ENCODE assay signal across 8 cellular contexts in the genomic region with DNA sequence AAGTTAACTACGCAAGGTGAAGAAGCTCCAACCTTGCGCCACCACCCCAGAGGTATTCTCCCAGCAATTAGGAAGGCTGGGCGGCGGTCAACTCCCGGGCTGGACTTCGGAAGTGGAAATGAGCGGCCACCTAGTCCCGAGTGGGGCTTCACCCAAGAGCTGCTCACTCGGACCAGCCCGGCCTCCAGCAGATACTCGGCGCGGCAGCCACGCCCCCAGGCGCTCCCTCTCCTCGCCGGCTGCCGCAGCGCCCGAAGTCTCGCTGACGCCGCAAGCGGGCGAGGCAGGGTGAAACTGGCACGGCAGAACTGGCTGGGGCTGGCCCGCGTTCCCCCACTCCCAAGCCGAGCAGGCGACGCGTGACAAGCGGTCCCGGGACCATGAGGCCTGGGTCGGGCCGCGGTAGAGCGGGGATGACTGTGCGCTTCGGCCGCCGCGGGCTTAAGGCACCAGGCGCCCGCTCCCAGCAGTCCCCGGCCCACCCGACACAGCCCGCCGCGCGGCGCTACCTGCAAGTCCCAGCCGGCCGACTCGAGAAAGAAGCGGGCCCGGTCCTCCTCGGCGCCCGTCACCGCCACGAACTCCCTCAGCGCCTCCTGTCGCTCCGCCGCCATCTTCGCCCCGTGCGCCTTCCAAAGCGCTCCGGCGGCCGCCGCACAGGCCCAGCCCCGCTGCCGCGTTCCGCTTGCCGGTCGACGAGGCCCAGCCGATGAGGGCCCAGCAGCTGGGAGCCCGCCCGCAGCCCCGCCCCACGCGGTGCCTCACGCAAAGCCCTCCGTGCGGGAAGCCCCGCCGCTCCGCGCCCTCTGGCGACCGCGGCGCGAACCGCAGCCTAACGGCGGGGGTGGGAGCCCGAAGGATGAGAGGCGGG. TPM values are rescaled to one million over a fixed set of nuclear protein-coding genes. Genes with fewer than 3 reads are reported as not detected.
DNase-seq lines count a peak whose midpoint lies in the region; ATAC-seq, FAIRE-seq and TF ChIP-seq lines count a peak whose summit lies in the region.

A gene (minus strand): TSS at position 639 of the 871 bp plus-strand sequence. CDS start 25 bp downstream, at position 614.

- H3K27me3 Mint-ChIP-seq in naive thymus-derived CD4-positive, alpha-beta T cell: peaks cover 0 to 21% (median 6%) of the 10 kb centered on the region in 5 donors
- H3K27me3 Mint-ChIP-seq in stimulated activated naive B cell treated with anti-CD40 and anti-IgM and Interleukin-4, amounts not matched to agents 10 μg/mL and 1 μg/mL and 100 μg/mL, for 72 hours: no peaks in the 10 kb centered on the region

- peak; percentile 95 for ATAC-seq in DND-41 (ENCODE audit: insufficient read depth, low read depth)
- ATAC-seq in GM21786 (IDR thresholded peaks at IDR 0.05; ENCODE audit: unreplicated experiment): peak; percentile 79
- ATAC-seq in naive thymus-derived CD4-positive, alpha-beta T cell: peak; percentile 98
- ATAC-seq in stimulated activated naive B cell treated with anti-CD40 and anti-IgM and Interleukin-4, amounts not matched to agents 10 μg/mL and 1 μg/mL and 100 μg/mL, for 72 hours (replicated peaks): peak; percentile 89 to 95

- no peak for FAIRE-seq in RCC 7860 (lab: Jason Lieb, UNC)

- CTCF ChIA-PET in naive thymus-derived CD4-positive, alpha-beta T cell (lab: Charles Lee): interaction anchor here (0.6 to 1.7 kb wide), 10 partner anchors 7 to 347 kb away, joined by 3 to 7 read pairs (median 3); no protein-coding TSS in a partner anchor

- H3K27me3 ChIP-seq in DND-41 (ENCODE audit: insufficient read depth, low read length, poor library complexity) (no peaks in the 10 kb centered on the region), Karpas-422 (ENCODE audit: low read length) (no peaks in the 10 kb centered on the region)
- H3K27me3 ChIP-seq in naive thymus-derived CD4-positive, alpha-beta T cell (ENCODE audit: control insufficient read depth in 2 of 2, insufficient read depth in 2 of 2, low read length in 2 of 2): no peaks in the 10 kb centered on the region

- peak; percentile 97 for TF ChIP-seq CTCF in DND-41 (IDR thresholded peaks at IDR 0.05; ENCODE audit: borderline replicate concordance, extremely low read depth, low read length, poor library complexity, severe bottlenecking)

- peaks cover 48% of the 10 kb centered on the region for H3K79me2 ChIP-seq in DND-41 (ENCODE audit: insufficient read depth, low read length)
- peaks cover 48% of the 10 kb centered on the region for H3K79me2 ChIP-seq in Karpas-422 (ENCODE audit: low read length)

- DNase-seq in DND-41 (peak; percentile 98), Karpas-422 (peak; percentile 97), RCC 7860 (ENCODE audit: low spot score) (peak; percentile 73), activated T-helper 1 cell treated with Interleukin-2 at 50 U/mL for 16 hours (ENCODE audit: low read depth) (peak; percentile 98), fibroblast of gingiva (ENCODE audit: low read depth) (peak; percentile 94)
- peak; percentile 95 to 100 (median 98) for DNase-seq in naive thymus-derived CD4-positive, alpha-beta T cell
- peak; percentile 96 for DNase-seq in stimulated activated naive B cell treated with anti-CD40 and anti-IgM and Interleukin-4, amounts not matched to agents 10 μg/mL and 1 μg/mL and 100 μg/mL, for 72 hours

- POLR2A ChIA-PET in naive thymus-derived CD4-positive, alpha-beta T cell (lab: Charles Lee): interaction anchor here (0.7 to 1.6 kb wide), 9 partner anchors 10 to 348 kb away, joined by 3 to 6 read pairs (median 3); a partner anchor contains a TSS

- peaks cover 32% of the 10 kb centered on the region for H3K4me1 ChIP-seq in DND-41 (ENCODE audit: insufficient read depth, low read length)
- H3K4me1 ChIP-seq in Karpas-422 (ENCODE audit: low read length): peaks cover 36% of the 10 kb centered on the region
- H3K4me1 ChIP-seq in naive thymus-derived CD4-positive, alpha-beta T cell (ENCODE audit: control insufficient read depth in 2 of 2, insufficient read depth in 2 of 2, low read length in 2 of 2): peaks cover 19 to 29% of the 10 kb centered on the region in 2 donors

- peak within 1 kb of the TSS; percentile 88 for H2AFZ ChIP-seq in DND-41 (ENCODE audit: low read depth, low read length)
- H2AFZ ChIP-seq in Karpas-422 (ENCODE audit: low read length): peak within 1 kb of the TSS; percentile 88; the same call in 1 of the 2 replicates

- intact Hi-C loops in naive thymus-derived CD4-positive, alpha-beta T cell (cut with micrococcal nuclease): loop anchor here (1.0 to 5.0 kb wide), 18 partner anchors 29 to 924 kb away; a partner anchor contains a TSS

- H3K27ac Mint-ChIP-seq in naive thymus-derived CD4-positive, alpha-beta T cell: peak within 1 kb of the TSS; percentile 35 to 90 (median 79)
- H3K27ac Mint-ChIP-seq in stimulated activated naive B cell treated with anti-CD40 and anti-IgM and Interleukin-4, amounts not matched to agents 10 μg/mL and 1 μg/mL and 100 μg/mL, for 72 hours: peak within 1 kb of the TSS; percentile 95

- H3K9me3 Mint-ChIP-seq in naive thymus-derived CD4-positive, alpha-beta T cell: no peaks in the 10 kb centered on the region
- peaks cover 2 to 5% of the 10 kb centered on the region in 2 donors for H3K9me3 Mint-ChIP-seq in stimulated activated naive B cell treated with anti-CD40 and anti-IgM and Interleukin-4, amounts not matched to agents 10 μg/mL and 1 μg/mL and 100 μg/mL, for 72 hours

- H3K9ac ChIP-seq in DND-41 (ENCODE audit: low read depth, low read length): peak within 1 kb of the TSS; percentile 87
- H3K9ac ChIP-seq in Karpas-422 (ENCODE audit: low read length): peak within 1 kb of the TSS; percentile 92

- peaks cover 42 to 61% (median 48%) of the 10 kb centered on the region in 7 donors for H3K4me1 Mint-ChIP-seq in naive thymus-derived CD4-positive, alpha-beta T cell
- peaks cover 47 to 61% of the 10 kb centered on the region in 2 donors for H3K4me1 Mint-ChIP-seq in stimulated activated naive B cell treated with anti-CD40 and anti-IgM and Interleukin-4, amounts not matched to agents 10 μg/mL and 1 μg/mL and 100 μg/mL, for 72 hours

- H3K27ac ChIP-seq in DND-41 (ENCODE audit: low read length): peak within 1 kb of the TSS; percentile 73
- H3K27ac ChIP-seq in Karpas-422 (ENCODE audit: low read length): no peak within 1 kb of the TSS
- peak within 1 kb of the TSS; percentile 82 for H3K27ac ChIP-seq in naive thymus-derived CD4-positive, alpha-beta T cell (ENCODE audit: low read depth, low read length)

- H3K4me2 ChIP-seq in DND-41 (ENCODE audit: insufficient read depth, low read length) (peak within 1 kb of the TSS; percentile 73), Karpas-422 (ENCODE audit: low read depth, low read length, poor library complexity, severe bottlenecking) (peak within 1 kb of the TSS; percentile 95)

- H4K20me1 ChIP-seq in DND-41 (ENCODE audit: insufficient read depth, low read length) (peaks cover 41% of the 10 kb centered on the region), Karpas-422 (ENCODE audit: insufficient read depth, low read depth, low read length) (peaks cover 10% of the 10 kb centered on the region; the same call in 1 of the 2 replicates)

- H3K4me3 ChIP-seq in DND-41 (ENCODE audit: low read depth in 1 of 2, low read length in 2 of 2) (peak within 1 kb of the TSS; percentile 42 to 92), Karpas-422 (ENCODE audit: low read length) (peak within 1 kb of the TSS; percentile 93)
- H3K4me3 ChIP-seq in naive thymus-derived CD4-positive, alpha-beta T cell (ENCODE audit: low read length): peak within 1 kb of the TSS; percentile 59

- H3K9me3 ChIP-seq in DND-41 (ENCODE audit: insufficient read depth, low read length, severe bottlenecking) (no peaks in the 10 kb centered on the region), Karpas-422 (ENCODE audit: low read length) (no peaks in the 10 kb centered on the region)
- H3K9me3 ChIP-seq in naive thymus-derived CD4-positive, alpha-beta T cell (ENCODE audit: control insufficient read depth in 2 of 3, low read length in 3 of 3): no peaks in the 10 kb centered on the region

- H3K36me3 Mint-ChIP-seq in naive thymus-derived CD4-positive, alpha-beta T cell: peaks cover 0 to 20% (median 5%) of the 10 kb centered on the region in 5 donors
- H3K36me3 Mint-ChIP-seq in stimulated activated naive B cell treated with anti-CD40 and anti-IgM and Interleukin-4, amounts not matched to agents 10 μg/mL and 1 μg/mL and 100 μg/mL, for 72 hours: peaks cover 5 to 11% of the 10 kb centered on the region in 2 donors

- H3K36me3 ChIP-seq in DND-41 (ENCODE audit: insufficient read depth, low read length): peaks cover 35% of the 10 kb centered on the region
- H3K36me3 ChIP-seq in Karpas-422 (ENCODE audit: insufficient read depth, low read length): no peaks in the 10 kb centered on the region
- H3K36me3 ChIP-seq in naive thymus-derived CD4-positive, alpha-beta T cell (ENCODE audit: control insufficient read depth in 2 of 3, insufficient read depth in 3 of 3, low read length in 3 of 3): peaks cover 0 to 29% (median 3%) of the 10 kb centered on the region in 3 experiments

- H3K4me3 Mint-ChIP-seq in naive thymus-derived CD4-positive, alpha-beta T cell: peak within 1 kb of the TSS; percentile 81 to 90 (median 86)
- H3K4me3 Mint-ChIP-seq in stimulated activated naive B cell treated with anti-CD40 and anti-IgM and Interleukin-4, amounts not matched to agents 10 μg/mL and 1 μg/mL and 100 μg/mL, for 72 hours: peak within 1 kb of the TSS; percentile 89 to 93

- no peaks in the 10 kb centered on the region for H3K9me2 ChIP-seq in Karpas-422 (replicated peaks; ENCODE audit: insufficient read depth, low read length)

RNA-seq across cellular contexts. Expression of the gene that starts here (rescaled TPM):
- total RNA-seq in Karpas-422 (2014; rRNA removed; shearing (Covaris generic); ENCODE audit: low replicate concordance): 19.4 and 20.9 TPM in 2 replicates
- 10 to 100 TPM; 59.3 to 80.0 (median 64.7) TPM for total RNA-seq in naive thymus-derived CD4-positive, alpha-beta T cell
- polyA plus RNA-seq in naive thymus-derived CD4-positive, alpha-beta T cell: 10 to 100 TPM; 80.4 to 81.8 TPM
